20 cellular contexts compared by ENCODE assay signal in the genomic region with DNA sequence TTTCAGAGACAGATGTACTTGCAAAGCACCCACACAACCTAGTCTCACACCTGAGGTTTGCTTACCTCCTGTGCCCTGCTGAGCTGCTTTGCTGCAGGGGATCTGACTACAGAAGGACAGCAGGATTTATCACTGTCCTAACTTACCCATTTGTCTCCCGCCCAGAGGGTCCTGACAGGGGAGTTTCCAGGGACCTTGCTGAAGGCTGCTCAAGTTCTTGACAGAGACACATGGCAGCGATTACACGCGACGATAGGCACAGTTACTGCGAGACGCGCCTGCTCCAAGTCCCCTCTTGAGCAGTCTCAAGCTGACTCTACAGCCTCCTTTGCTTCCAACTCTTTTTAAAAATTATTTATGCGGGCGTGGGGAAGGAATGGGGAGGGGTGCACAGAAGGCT. TPM values are rescaled to one million over a fixed set of nuclear protein-coding genes. Genes with fewer than 3 reads are reported as not detected.
DNase-seq lines count a peak whose midpoint lies in the region; ATAC-seq and TF ChIP-seq lines count a peak whose summit lies in the region.
"Had no signal": no experiment of that assay in that cellular context is flagged by ENCODE, and none has a peak within 500 bp of the region (broad histone marks: within the 10 kb centered on the region; RNA-seq: fewer than 3 reads in every experiment).

No MANE protein-coding gene starts in this region.

- H4K8ac ChIP-seq in H9 (replicated peaks; ENCODE audit: insufficient read length, low read depth, low read length), result no peak overlapping the region

- intact Hi-C loops in activated T-helper 1 cell treated with anti-CD3 and anti-CD28 coated beads, Interleukin-12 subunit alpha, Interleukin-12 subunit beta, Interleukin-2, Interleukin-4 antibody, amounts not matched to agents 30 ng/mL and 10 ng/mL and 1 ng/mL, durations not matched to agents 14 hours and 24 hours and 36 hours (cut with micrococcal nuclease), result no loop called here

- no peaks in the 10 kb centered on the region; a peak in 1 of 7 replicates for H3K36me3 Mint-ChIP-seq in H9 (ENCODE audit: insufficient read depth in 1 of 3, low read depth in 3 of 3)
- H3K36me3 Mint-ChIP-seq in activated T-helper 1 cell treated with anti-CD3 and anti-CD28 coated beads, Interleukin-12 subunit alpha, Interleukin-12 subunit beta, Interleukin-2, Interleukin-4 antibody, amounts not matched to agents 30 ng/mL and 10 ng/mL and 1 ng/mL, durations not matched to agents 14 hours and 24 hours and 36 hours (ENCODE audit: low read depth), result no peaks in the 10 kb centered on the region

- peaks cover 0 to 5% of the 10 kb centered on the region in 2 experiments; a peak in 1 of 5 replicates for H3K9me3 Mint-ChIP-seq in H9
- H3K9me3 Mint-ChIP-seq in activated T-helper 1 cell treated with anti-CD3 and anti-CD28 coated beads, Interleukin-12 subunit alpha, Interleukin-12 subunit beta, Interleukin-2, Interleukin-4 antibody, amounts not matched to agents 30 ng/mL and 10 ng/mL and 1 ng/mL, durations not matched to agents 14 hours and 24 hours and 36 hours, result no peaks in the 10 kb centered on the region
- H3K9me3 Mint-ChIP-seq: CD4-positive, alpha-beta T cell had no signal

- peak overlapping the region in 1 of 2 experiments; percentile 31; a peak in 2 of 5 replicates for H3K4me3 Mint-ChIP-seq in H9
- no peak overlapping the region for H3K4me3 Mint-ChIP-seq in activated T-helper 1 cell treated with anti-CD3 and anti-CD28 coated beads, Interleukin-12 subunit alpha, Interleukin-12 subunit beta, Interleukin-2, Interleukin-4 antibody, amounts not matched to agents 30 ng/mL and 10 ng/mL and 1 ng/mL, durations not matched to agents 14 hours and 24 hours and 36 hours
- H3K4me3 Mint-ChIP-seq: B cell; CD4-positive, alpha-beta T cell had no signal

- no peak overlapping the region for H3K4me2 ChIP-seq in H9 (ENCODE audit: insufficient read depth, insufficient read length, low read length)
- no peak overlapping the region for H3K4me2 ChIP-seq in parathyroid adenoma (ENCODE audit: low read length)
- H3K4me2 ChIP-seq: PC-9 had no signal

- H2AK5ac ChIP-seq in H9 (ENCODE audit: insufficient read length, low read length), result no peak overlapping the region

- H3K9ac ChIP-seq in H9 (ENCODE audit: extremely low read depth, insufficient read length, low read length) (no peak overlapping the region), parathyroid adenoma (no peak overlapping the region)

- DNase-seq in H9, result peak; percentile 46
- peak; percentile 38 for DNase-seq in SK-N-DZ (ENCODE audit: low spot score)
- DNase-seq in iPS-NIHi11 (ENCODE audit: low spot score), result peak; percentile 26
- DNase-seq in NCI-H774 (lab: John Stamatoyannopoulos, UW), result no peak
- no peak for DNase-seq in activated T-helper 1 cell treated with anti-CD3 and anti-CD28 coated beads, Interleukin-12 subunit alpha, Interleukin-12 subunit beta, Interleukin-2, Interleukin-4 antibody, amounts not matched to agents 30 ng/mL and 10 ng/mL and 1 ng/mL, durations not matched to agents 14 hours and 24 hours and 36 hours (ENCODE audit: low spot score)
- DNase-seq: Calu3; CD4-positive, alpha-beta T cell; DMS79 treated with DMSO at 0.1 percent for 48 hours; GDM1; MV-4-11; NCI-H1417 treated with DMSO at 0.1 percent for 48 hours; NCI-H2029; NCI-H226; NCI-H526; PC-9 had no signal

- H3T11ph ChIP-seq in H9 (ENCODE audit: low read length), result no peak overlapping the region

- no peak overlapping the region for H2BK20ac ChIP-seq in H9 (ENCODE audit: low read depth, low read length, poor library complexity, severe bottlenecking)

- no peak overlapping the region for H3K14ac ChIP-seq in H9 (ENCODE audit: insufficient read depth, low read length)

- H3K23ac ChIP-seq in H9 (ENCODE audit: insufficient read length, low read depth, low read length), result no peak overlapping the region

- H3K18ac ChIP-seq in H9 (ENCODE audit: insufficient read length, low read depth, low read length), result no peak overlapping the region

- H3K27ac ChIP-seq in H9 (ENCODE audit: insufficient read length, low read depth, low read length), result no peak overlapping the region
- no peak overlapping the region for H3K27ac ChIP-seq in parathyroid adenoma
- H3K27ac ChIP-seq: PC-9 had no signal

- H2BK12ac ChIP-seq in H9 (ENCODE audit: insufficient read length, low read depth, low read length), result no peak overlapping the region

- TF ChIP-seq CTCF in H9 (conservative IDR thresholded peaks at IDR 0.05) (no peak), parathyroid adenoma (IDR thresholded peaks at IDR 0.05) (no peak)

- H3K23me2 ChIP-seq in H9 (ENCODE audit: insufficient read length, low read depth, low read length, poor library complexity, severe bottlenecking), result peaks cover 2% of the 10 kb centered on the region

- H3K27me3 ChIP-seq in H9 (ENCODE audit: insufficient read depth, low read length), result no peaks in the 10 kb centered on the region
- H3K27me3 ChIP-seq in parathyroid adenoma (ENCODE audit: control insufficient read depth, insufficient read depth, low read length), result no peaks in the 10 kb centered on the region

- H3K4me1 ChIP-seq in H9 (ENCODE audit: insufficient read depth, low read length) (peaks cover 9% of the 10 kb centered on the region; the same call in 1 of the 2 replicates), parathyroid adenoma (no peaks in the 10 kb centered on the region)
- H3K4me1 ChIP-seq: HAP-1 had no signal

- no CpG with 5 or more reads among the region's 10 CpGs for WGBS in H9 (ENCODE audit: extremely low coverage, insufficient read length, low lambda C conversion rate)

- no peak overlapping the region for H3K4me3 ChIP-seq in parathyroid adenoma (ENCODE audit: low read depth, low read length)
- H3K4me3 ChIP-seq: HAP-1, PC-9 had no signal

- no peak overlapping the region for H2BK5ac ChIP-seq in H9 (ENCODE audit: insufficient read length, low read length)

- no peak overlapping the region for H2BK120ac ChIP-seq in H9 (ENCODE audit: low read depth, low read length, poor library complexity, severe bottlenecking)

- no peaks in the 10 kb centered on the region for H4K20me1 ChIP-seq in H9 (ENCODE audit: control insufficient read depth, insufficient read depth, insufficient read length)

- H3K79me1 ChIP-seq in H9 (ENCODE audit: insufficient read depth, low read depth, low read length, poor library complexity, severe bottlenecking), result no peaks in the 10 kb centered on the region

- H3K4ac ChIP-seq in H9 (ENCODE audit: low read depth, low read length), result no peak overlapping the region

- H3K56ac ChIP-seq in H9 (ENCODE audit: insufficient read length, low read depth, low read length), result no peak overlapping the region

- H3K9me3 ChIP-seq in H9 (ENCODE audit: control insufficient read depth, low read depth, low read length) (no peaks in the 10 kb centered on the region), parathyroid adenoma (ENCODE audit: control insufficient read depth, low read length) (no peaks in the 10 kb centered on the region)
- H3K9me3 ChIP-seq: HAP-1 had no signal

- ATAC-seq in GM21515 (IDR thresholded peaks at IDR 0.05; ENCODE audit: unreplicated experiment), result no peak
- ATAC-seq: SK-N-SH treated with all-trans-retinoic acid at 6 μM for 48 hours had no signal

- H2AFZ ChIP-seq in H9 (ENCODE audit: low read length), result no peak overlapping the region
- H2AFZ ChIP-seq in parathyroid adenoma, result peak overlapping the region; percentile 30
- H2AFZ ChIP-seq: PC-9 had no signal

- peaks cover 2% of the 10 kb centered on the region; the same call in 1 of the 2 replicates for H3K27me3 Mint-ChIP-seq in H9 (ENCODE audit: low read depth)
- H3K27me3 Mint-ChIP-seq in activated T-helper 1 cell treated with anti-CD3 and anti-CD28 coated beads, Interleukin-12 subunit alpha, Interleukin-12 subunit beta, Interleukin-2, Interleukin-4 antibody, amounts not matched to agents 30 ng/mL and 10 ng/mL and 1 ng/mL, durations not matched to agents 14 hours and 24 hours and 36 hours (ENCODE audit: insufficient read depth), result peaks cover 42% of the 10 kb centered on the region

- no peaks in the 10 kb centered on the region for H3K36me3 ChIP-seq in parathyroid adenoma (ENCODE audit: control insufficient read depth, insufficient read depth, low read length)
- H3K36me3 ChIP-seq: HAP-1 had no signal

- H3K4me1 Mint-ChIP-seq in H9, result peaks cover 71 to 84% of the 10 kb centered on the region in 2 experiments
- H3K4me1 Mint-ChIP-seq in activated T-helper 1 cell treated with anti-CD3 and anti-CD28 coated beads, Interleukin-12 subunit alpha, Interleukin-12 subunit beta, Interleukin-2, Interleukin-4 antibody, amounts not matched to agents 30 ng/mL and 10 ng/mL and 1 ng/mL, durations not matched to agents 14 hours and 24 hours and 36 hours (ENCODE audit: low read depth), result no peaks in the 10 kb centered on the region
- H3K4me1 Mint-ChIP-seq: B cell had no signal

- H2BK15ac ChIP-seq in H9 (ENCODE audit: low read depth, low read length), result no peak overlapping the region

- peak overlapping the region in 1 of 3 experiments; percentile 94; a peak in 2 of 7 replicates for H3K27ac Mint-ChIP-seq in H9
- H3K27ac Mint-ChIP-seq in activated T-helper 1 cell treated with anti-CD3 and anti-CD28 coated beads, Interleukin-12 subunit alpha, Interleukin-12 subunit beta, Interleukin-2, Interleukin-4 antibody, amounts not matched to agents 30 ng/mL and 10 ng/mL and 1 ng/mL, durations not matched to agents 14 hours and 24 hours and 36 hours, result no peak overlapping the region
- H3K27ac Mint-ChIP-seq: B cell; CD4-positive, alpha-beta T cell had no signal

- no peak overlapping the region for H4K91ac ChIP-seq in H9 (ENCODE audit: insufficient read length, low read depth, low read length)

- H3K79me2 ChIP-seq in H9 (ENCODE audit: insufficient read depth, low read length) (no peaks in the 10 kb centered on the region), parathyroid adenoma (no peaks in the 10 kb centered on the region)

- H4K5ac ChIP-seq in H9 (ENCODE audit: insufficient read length, low read depth, low read length), result no peak overlapping the region

RNA-seq across cellular contexts. Expression of a gene that starts 24.6 kb away (rescaled TPM):
- 15.3 and 15.4 TPM in 2 replicates for total RNA-seq in H9 (2021)
- polyA plus RNA-seq in SK-N-DZ (2014; cell fraction: cytosol; rRNA removed), result 2.4 TPM in 2 replicates
- 1.9 and 2.2 TPM in 2 replicates for polyA plus RNA-seq in SK-N-DZ (2014; cell fraction: nucleus; rRNA removed)
- 51.1 and 55.6 TPM in 2 replicates for total RNA-seq in activated T-helper 1 cell treated with anti-CD3 and anti-CD28 coated beads, Interleukin-12 subunit alpha, Interleukin-12 subunit beta, Interleukin-2, Interleukin-4 antibody, amounts not matched to agents 30 ng/mL and 10 ng/mL and 1 ng/mL, durations not matched to agents 14 hours and 24 hours and 36 hours

Comparison
In these comparisons a context has a peak if more than half of its experiments do, and no peak if none do; other contexts are left out.
1. DNase-seq: peak in H9 (single experiment), SK-N-DZ (single experiment) and iPS-NIHi11 (single experiment); none in NCI-H774 (single experiment) and activated T-helper 1 cell treated with anti-CD3 and anti-CD28 coated beads, Interleukin-12 subunit alpha, Interleukin-12 subunit beta, Interleukin-2, Interleukin-4 antibody, amounts not matched to agents 30 ng/mL and 10 ng/mL and 1 ng/mL, durations not matched to agents 14 hours and 24 hours and 36 hours (single experiment).